8 cellular contexts compared by ENCODE assay signal in the genomic region with DNA sequence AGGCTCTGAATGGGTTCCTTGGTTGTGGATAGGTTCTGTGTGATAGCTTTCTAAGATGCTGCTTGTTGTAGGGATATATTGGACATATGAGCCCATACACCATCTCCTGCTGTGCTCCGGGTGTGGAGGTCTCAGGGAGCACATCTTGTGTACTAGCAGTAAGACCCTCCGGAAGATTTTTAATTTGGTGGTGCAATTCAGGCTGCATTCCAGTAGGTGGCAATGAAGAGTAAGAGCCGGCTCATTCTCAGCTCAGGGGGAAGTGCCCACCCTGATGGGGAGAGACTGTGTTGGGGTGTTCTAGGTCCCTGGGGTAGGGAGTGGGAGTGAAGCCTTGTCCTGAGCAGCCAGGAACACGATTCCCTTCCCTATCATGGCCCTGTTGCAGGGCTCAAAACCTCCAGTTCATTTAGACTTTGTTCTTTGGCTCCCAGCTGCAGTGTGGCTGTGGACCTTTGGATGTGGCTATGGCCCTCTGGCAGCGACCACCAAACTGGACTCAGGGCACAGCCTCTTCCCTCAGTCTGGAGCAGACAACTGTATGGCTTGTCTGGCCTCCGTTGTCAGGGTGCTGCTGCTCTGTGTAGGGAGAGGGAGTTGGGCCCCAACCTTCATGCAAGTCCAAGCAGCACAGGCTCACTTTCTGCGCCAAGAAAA.
DNase-seq lines count a peak whose midpoint lies in the region; ATAC-seq and TF ChIP-seq lines count a peak whose summit lies in the region.

No MANE protein-coding gene starts in this region.

- no peaks in the 10 kb centered on the region for H3K79me2 ChIP-seq in hepatocyte

- no peak overlapping the region for H2AFZ ChIP-seq in hepatocyte

- H3K27ac ChIP-seq in hepatocyte (no peak overlapping the region), upper lobe of right lung (no peak overlapping the region)

- no peaks in the 10 kb centered on the region for H3K9me2 ChIP-seq in hepatocyte (replicated peaks; ENCODE audit: insufficient read depth)

- H3K27me3 ChIP-seq in hepatocyte (no peaks in the 10 kb centered on the region), upper lobe of right lung (no peaks in the 10 kb centered on the region)

- intact Hi-C loops in upper lobe of right lung (cut with DNase I) = no loop called here

- H3K9me3 ChIP-seq in hepatocyte (ENCODE audit: low read depth) (no peaks in the 10 kb centered on the region), upper lobe of right lung (no peaks in the 10 kb centered on the region)

- no peak overlapping the region for H3K4me2 ChIP-seq in hepatocyte

- H3K4me1 ChIP-seq in hepatocyte (ENCODE audit: insufficient read depth) (no peaks in the 10 kb centered on the region), upper lobe of right lung (no peaks in the 10 kb centered on the region)

- peak; percentile 58 for ATAC-seq in GM19463 (IDR thresholded peaks at IDR 0.05; ENCODE audit: unreplicated experiment)
- peak; percentile 63 for ATAC-seq in upper lobe of right lung
- ATAC-seq in HG03097 (IDR thresholded peaks at IDR 0.05; ENCODE audit: low FRiP score, unreplicated experiment) = no peak
- ATAC-seq in HG02763 (IDR thresholded peaks at IDR 0.05; ENCODE audit: unreplicated experiment) = no peak

- H3K36me3 ChIP-seq in hepatocyte (replicated peaks; ENCODE audit: insufficient read depth, low read depth) = no peaks in the 10 kb centered on the region
- no peaks in the 10 kb centered on the region for H3K36me3 ChIP-seq in upper lobe of right lung

- H3K4me3 ChIP-seq in hepatocyte (no peak overlapping the region), upper lobe of right lung (no peak overlapping the region)

- TF ChIP-seq CTCF in hepatocyte (IDR thresholded peaks at IDR 0.05; ENCODE audit: poor library complexity) (peak; percentile 43), upper lobe of right lung (IDR thresholded peaks at IDR 0.05) (peak; percentile 64)

- H4K20me1 ChIP-seq in hepatocyte (ENCODE audit: insufficient read depth, poor library complexity, severe bottlenecking) = no peaks in the 10 kb centered on the region

- peak; percentile 36 for DNase-seq in CD1c-positive myeloid dendritic cell (ENCODE audit: extremely low spot score)
- DNase-seq in RPMI7951 (ENCODE audit: low read depth) = peak; percentile 3
- DNase-seq in hepatocyte (ENCODE audit: low spot score) = no peak
- no peak for DNase-seq in upper lobe of right lung
- DNase-seq in NCI-H510A treated with DMSO at 0.1 percent for 48 hours (lab: John Stamatoyannopoulos, UW) = no peak

- 47% methylated on average over 7 of the region's 7 CpGs for WGBS in hepatocyte (ENCODE audit: low lambda C conversion rate, missing lambda C conversion rate)

Comparison
In these comparisons a context has a peak if more than half of its experiments do, and no peak if none do; other contexts are left out.
1. DNase-seq: peak in CD1c-positive myeloid dendritic cell (single experiment) and RPMI7951 (single experiment); none in hepatocyte (single experiment), upper lobe of right lung (single experiment) and NCI-H510A treated with DMSO at 0.1 percent for 48 hours (single experiment).
2. ATAC-seq: peak in GM19463 (single experiment) and upper lobe of right lung (single experiment); none in HG03097 (single experiment) and HG02763 (single experiment).